Comparison of ENCODE assay signal across 8 cellular contexts in the genomic region with DNA sequence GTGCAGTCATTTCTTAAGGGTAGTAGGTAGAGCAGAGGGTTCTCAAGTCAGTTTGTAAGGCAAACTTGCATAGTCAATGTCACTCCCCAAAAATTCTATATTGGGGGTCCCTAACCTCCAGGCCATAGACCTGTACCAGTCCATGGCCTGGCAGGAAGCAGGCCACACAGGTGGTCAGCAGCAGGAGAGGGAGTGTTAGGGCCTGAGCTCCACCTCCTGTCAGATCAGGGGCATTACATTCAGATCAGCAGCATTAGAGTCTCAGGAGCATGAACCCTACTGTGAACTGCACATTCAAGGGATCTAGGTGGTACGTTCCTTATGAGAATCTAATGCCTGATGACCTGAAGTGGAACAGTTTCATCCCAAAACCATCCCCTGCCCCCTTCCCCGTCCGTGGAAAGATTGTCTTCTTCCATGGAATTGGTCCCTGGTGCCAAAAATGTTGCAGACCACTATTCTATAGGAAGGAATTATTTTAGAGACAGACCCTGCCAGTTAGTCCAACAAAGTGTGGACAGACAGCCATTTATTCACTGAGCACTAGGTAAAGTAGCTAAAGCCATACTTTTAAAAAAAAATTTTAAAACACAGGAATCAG. TPM values are rescaled to one million over a fixed set of nuclear protein-coding genes. Genes with fewer than 3 reads are reported as not detected.
DNase-seq lines count a peak whose midpoint lies in the region; ATAC-seq, FAIRE-seq and TF ChIP-seq lines count a peak whose summit lies in the region.

No MANE protein-coding gene starts in this region.

- H3K9me3 ChIP-seq in endothelial cell of umbilical vein (replicated peaks; ENCODE audit: control insufficient read depth, insufficient read depth, low read length) = no peaks in the 10 kb centered on the region

- TF ChIP-seq POLR2A in endothelial cell of umbilical vein (IDR thresholded peaks at IDR 0.05; ENCODE audit: low read depth, low read length) = no peak

- no peak overlapping the region for H3K4me3 ChIP-seq in endothelial cell of umbilical vein (replicated peaks in 1 of 3; ENCODE audit: insufficient read depth in 1 of 3, low read depth in 1 of 3, low read length in 3 of 3)

- no peaks in the 10 kb centered on the region for H3K27me3 Mint-ChIP-seq in neural crest cell (ENCODE audit: low read depth)

- FAIRE-seq in endothelial cell of umbilical vein (lab: Jason Lieb, UNC) = peak; percentile 72

- H3K27ac ChIP-seq in endothelial cell of umbilical vein (ENCODE audit: insufficient read depth, low read depth, low read length) = no peak overlapping the region

- no peaks in the 10 kb centered on the region for H4K20me1 ChIP-seq in endothelial cell of umbilical vein (replicated peaks; ENCODE audit: control insufficient read depth, extremely low read depth, insufficient read depth, low read length)

- peaks cover 6% of the 10 kb centered on the region for H3K4me1 ChIP-seq in endothelial cell of umbilical vein (ENCODE audit: control insufficient read depth, extremely low read depth, insufficient read depth, low read length)

- H3K36me3 ChIP-seq in endothelial cell of umbilical vein (ENCODE audit: control insufficient read depth in 2 of 2, extremely low read depth in 1 of 2, insufficient read depth in 2 of 2, low read length in 2 of 2) = peaks cover 3 to 5% of the 10 kb centered on the region in 2 experiments

- no TSS peak for BruUV-seq in endothelial cell of umbilical vein (replicated peaks; lab: Mats Ljungman, UMichigan)

- H3K9me3 Mint-ChIP-seq in neural crest cell = no peaks in the 10 kb centered on the region

- dilution Hi-C loops in endothelial cell of umbilical vein (cut with MboI; ENCODE audit: extremely low pct_ligation_motif_present, low sequenced_read_pairs) = no loop called here

- H3K27ac Mint-ChIP-seq in neural crest cell (ENCODE audit: unreplicated experiment) = no peak overlapping the region

- DNase-seq in AG09319 (ENCODE audit: extremely low read depth, low read depth) (no peak), RPMI7951 (ENCODE audit: low read depth) (peak; percentile 32), endothelial cell of umbilical vein (ENCODE audit: low read depth, low spot score) (peak; percentile 48), neural crest cell (ENCODE audit: low read depth, low spot score) (no peak), KG1 (lab: John Stamatoyannopoulos, UW) (no peak)

- intact Hi-C loops in endothelial cell of umbilical vein (cut with micrococcal nuclease) = loop anchor here (1.0 to 2.0 kb wide), 2 partner anchors 33 to 188 kb away; no protein-coding TSS in a partner anchor

- CTCF ChIA-PET in endothelial cell of umbilical vein (lab: Charles Lee) = interaction anchor here (1.0 to 3.1 kb wide), 9 partner anchors 11 to 190 kb away, joined by 3 to 24 read pairs (median 6); no protein-coding TSS in a partner anchor

- no peak overlapping the region for H3K4me2 ChIP-seq in endothelial cell of umbilical vein (ENCODE audit: insufficient read depth, low read length)

- peak overlapping the region; percentile 72 for H3K4me3 Mint-ChIP-seq in neural crest cell

- no peaks in the 10 kb centered on the region for H3K9me1 ChIP-seq in endothelial cell of umbilical vein (replicated peaks; ENCODE audit: control insufficient read depth, extremely low read depth, insufficient read depth, low read length)

- TF ChIP-seq CTCF in AG09319 (IDR thresholded peaks at IDR 0.05; ENCODE audit: low read depth, low read length) (peak; percentile 44), GM12874 (IDR thresholded peaks at IDR 0.05; ENCODE audit: insufficient read depth, low read depth, low read length) (peak; percentile 80), endothelial cell of umbilical vein (IDR thresholded peaks at IDR 0.05; ENCODE audit: extremely low read depth in 1 of 2, insufficient read depth in 1 of 2, low read depth in 1 of 2, low read length in 2 of 2) (peak; percentile 53 to 70), neural crest cell (conservative IDR thresholded peaks at IDR 0.05) (peak; percentile 72)

- H3K9ac ChIP-seq in endothelial cell of umbilical vein (replicated peaks; ENCODE audit: extremely low read depth, insufficient read depth, low read length) = no peak overlapping the region

- H3K4me1 Mint-ChIP-seq in neural crest cell = peaks cover 2% of the 10 kb centered on the region

- H3K27me3 ChIP-seq in endothelial cell of umbilical vein (ENCODE audit: control insufficient read depth in 2 of 2, insufficient read depth in 2 of 2, low read length in 2 of 2) = no peaks in the 10 kb centered on the region

- no peak overlapping the region for H2AFZ ChIP-seq in endothelial cell of umbilical vein (ENCODE audit: low read depth, low read length)

- POLR2A ChIA-PET in endothelial cell of umbilical vein (lab: Charles Lee) = no interaction called here

- peaks cover 18% of the 10 kb centered on the region for H3K79me2 ChIP-seq in endothelial cell of umbilical vein (ENCODE audit: control insufficient read depth, insufficient read depth, low read length)

- ATAC-seq in HG03342 (IDR thresholded peaks at IDR 0.05; ENCODE audit: unreplicated experiment) (peak; percentile 79), GM21786 (IDR thresholded peaks at IDR 0.05; ENCODE audit: unreplicated experiment) (no peak)

- H3K36me3 Mint-ChIP-seq in neural crest cell (ENCODE audit: low read depth) = peaks cover 6% of the 10 kb centered on the region

TF ChIP-seq in endothelial cell of umbilical vein, 7 proteins besides CTCF, POLR2A, EP300 and RAD21:
- TF ChIP-seq GATA2 (IDR thresholded peaks at IDR 0.05; ENCODE audit: insufficient read depth, insufficient read length, low read depth, low read length) = no peak
- no peak for TF ChIP-seq JUN (IDR thresholded peaks at IDR 0.05; ENCODE audit: borderline replicate concordance, insufficient read depth, insufficient read length, low read depth)
- no peak for TF ChIP-seq MYC (IDR thresholded peaks at IDR 0.05; ENCODE audit: low read depth, low read length)
- TF ChIP-seq, protein P1, sequence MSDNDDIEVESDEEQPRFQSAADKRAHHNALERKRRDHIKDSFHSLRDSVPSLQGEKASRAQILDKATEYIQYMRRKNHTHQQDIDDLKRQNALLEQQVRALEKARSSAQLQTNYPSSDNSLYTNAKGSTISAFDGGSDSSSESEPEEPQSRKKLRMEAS (IDR thresholded peaks at IDR 0.05; ENCODE audit: insufficient read depth, insufficient read length) = no peak
- no peak for TF ChIP-seq FOS (IDR thresholded peaks at IDR 0.05; ENCODE audit: borderline replicate concordance, insufficient read depth, low read length)

RNA-seq across cellular contexts. Expression of gene COA5, which starts 6.7 kb away (rescaled TPM):
- 41.0 and 43.5 TPM in 2 replicates for total RNA-seq in RPMI7951 (2014; rRNA removed; shearing (Covaris generic))
- 17.7 and 18.2 TPM in 2 replicates for total RNA-seq in endothelial cell of umbilical vein
- polyA plus RNA-seq in endothelial cell of umbilical vein = 10.3 and 16.5 TPM in 2 replicates
- polyA plus RNA-seq in endothelial cell of umbilical vein (2011; cell fraction: cytosol; rRNA removed) = 17.7 and 23.2 TPM in 2 replicates
- polyA plus RNA-seq in endothelial cell of umbilical vein (2011; cell fraction: nucleus; rRNA removed) = 19.0 and 27.8 TPM in 2 replicates
- 28.3 and 35.7 TPM in 2 replicates for polyA plus RNA-seq in endothelial cell of umbilical vein (2012)
- polyA minus RNA-seq in endothelial cell of umbilical vein = 5.2 and 6.5 TPM in 2 replicates
- polyA minus RNA-seq in endothelial cell of umbilical vein (2011; cell fraction: cytosol; rRNA and poly(A)+ RNA removed) = 5.7 TPM
- polyA minus RNA-seq in endothelial cell of umbilical vein (2011; cell fraction: nucleus; rRNA and poly(A)+ RNA removed) = 8.5 and 10.3 TPM in 2 replicates
- 33.7 and 34.6 TPM in 2 replicates for total RNA-seq in neural crest cell

RNA-seq across cellular contexts. Expression of gene UNC50, which starts 6.8 kb away (rescaled TPM):
- total RNA-seq in RPMI7951 (2014; rRNA removed; shearing (Covaris generic)) = 72.8 and 83.4 TPM in 2 replicates
- 33.5 and 35.3 TPM in 2 replicates for total RNA-seq in endothelial cell of umbilical vein
- 42.9 and 56.6 TPM in 2 replicates for polyA plus RNA-seq in endothelial cell of umbilical vein
- polyA plus RNA-seq in endothelial cell of umbilical vein (2011; cell fraction: cytosol; rRNA removed) = 35.6 and 36.6 TPM in 2 replicates
- polyA plus RNA-seq in endothelial cell of umbilical vein (2011; cell fraction: nucleus; rRNA removed) = 38.0 and 49.6 TPM in 2 replicates
- polyA plus RNA-seq in endothelial cell of umbilical vein (2012) = 43.2 and 49.8 TPM in 2 replicates
- 13.2 and 19.6 TPM in 2 replicates for polyA minus RNA-seq in endothelial cell of umbilical vein
- 17.3 TPM for polyA minus RNA-seq in endothelial cell of umbilical vein (2011; cell fraction: cytosol; rRNA and poly(A)+ RNA removed)
- polyA minus RNA-seq in endothelial cell of umbilical vein (2011; cell fraction: nucleus; rRNA and poly(A)+ RNA removed) = 10.3 and 15.2 TPM in 2 replicates
- 44.0 and 48.3 TPM in 2 replicates for total RNA-seq in neural crest cell

Comparison
In these comparisons a context has a peak if more than half of its experiments do, and no peak if none do; other contexts are left out.
1. DNase-seq: peak in RPMI7951 (single experiment) and endothelial cell of umbilical vein (single experiment); none in AG09319 (single experiment), neural crest cell (single experiment) and KG1 (single experiment).
2. Peak in every context shown above with its lines, with median percentiles within 50 percentile points of each other: CTCF ChIP-seq.